Comparison of ENCODE assay signal across 8 cellular contexts in genomic region chr6:89239338-89239737, GRCh38. TPM values are rescaled to one million over a fixed set of nuclear protein-coding genes. Genes with fewer than 3 reads are reported as not detected.
A peak's percentile ranks its signal among the peaks of the same experiment; 100 is the strongest.
DNase-seq lines count a peak whose midpoint lies in the region; ATAC-seq, FAIRE-seq and TF ChIP-seq lines count a peak whose summit lies in the region.

No MANE protein-coding gene starts in this region.

- H3K4me2 ChIP-seq in osteoblast (ENCODE audit: insufficient read depth, low read length): no peak overlapping the region

- H3K36me3 ChIP-seq in ascending aorta (no peaks in the 10 kb centered on the region), osteoblast (ENCODE audit: insufficient read depth, low read length) (no peaks in the 10 kb centered on the region)

- DNase-seq in activated CD4-positive, alpha-beta T cell treated with anti-CD3 and anti-CD28 coated beads for 48 hours: peak; percentile 54
- no peak for DNase-seq in activated CD4-positive, alpha-beta T cell treated with anti-CD3 and anti-CD28 coated beads for 1 hour
- peak; percentile 63 for DNase-seq in HuH-7 (ENCODE audit: low spot score)
- no peak for DNase-seq in ascending aorta (ENCODE audit: low spot score in 2 of 2)
- DNase-seq in osteoblast (ENCODE audit: insufficient read length, low spot score, missing footprints): no peak
- no peak for DNase-seq in RCC 7860 (ENCODE audit: low spot score)
- DNase-seq in EL: no peak

- intact Hi-C loops in ascending aorta (cut with DNase I): no loop called here

- ATAC-seq in GM21576 (IDR thresholded peaks at IDR 0.05; ENCODE audit: unreplicated experiment): no peak

- H3K27ac ChIP-seq in ascending aorta: no peak overlapping the region
- no peak overlapping the region for H3K27ac ChIP-seq in osteoblast (ENCODE audit: low read depth, low read length)

- H3K4me3 ChIP-seq in ascending aorta (no peak overlapping the region), osteoblast (ENCODE audit: insufficient read depth, low read length) (no peak overlapping the region)

- no peak for FAIRE-seq in RCC 7860 (lab: Jason Lieb, UNC)

- no peak overlapping the region for H2AFZ ChIP-seq in osteoblast (ENCODE audit: low read length)

- H4K20me1 ChIP-seq in osteoblast (ENCODE audit: insufficient read depth, low read length): no peaks in the 10 kb centered on the region

- no peaks in the 10 kb centered on the region for H3K79me2 ChIP-seq in osteoblast (ENCODE audit: insufficient read depth, low read length)

- H3K4me1 ChIP-seq in ascending aorta: no peaks in the 10 kb centered on the region
- H3K4me1 ChIP-seq in osteoblast (ENCODE audit: insufficient read depth, low read length): no peaks in the 10 kb centered on the region

- H3K27me3 ChIP-seq in ascending aorta (no peaks in the 10 kb centered on the region), osteoblast (ENCODE audit: insufficient read depth, low read length) (peaks cover 8% of the 10 kb centered on the region)

- H3K9me3 ChIP-seq in ascending aorta: peaks cover 0 to 5% of the 10 kb centered on the region in 2 donors
- H3K9me3 ChIP-seq in osteoblast (ENCODE audit: low read depth, low read length): no peaks in the 10 kb centered on the region

- peak in 2 of 3 experiments; percentile 7 to 35 for TF ChIP-seq CTCF in ascending aorta (IDR thresholded peaks at IDR 0.05)
- peak; percentile 38 for TF ChIP-seq CTCF in osteoblast (IDR thresholded peaks at IDR 0.05; ENCODE audit: extremely low read depth, low read depth, low read length)

RNA-seq across cellular contexts. Expression of gene GABRR1, which starts 22.2 kb away (rescaled TPM):
- not detected for total RNA-seq in ascending aorta
- not detected in 2 replicates for total RNA-seq in osteoblast

Comparison
In these comparisons a context has a peak if more than half of its experiments do, and no peak if none do; other contexts are left out.
1. DNase-seq: peak in activated CD4-positive, alpha-beta T cell treated with anti-CD3 and anti-CD28 coated beads for 48 hours (single experiment) and HuH-7 (single experiment); none in activated CD4-positive, alpha-beta T cell treated with anti-CD3 and anti-CD28 coated beads for 1 hour (single experiment), ascending aorta (0 of 2), osteoblast (single experiment), RCC 7860 (single experiment) and EL (single experiment).